Comparison of ENCODE assay signal across 8 cellular contexts in genomic region chr3:155870945-155871745, GRCh38. TPM values are rescaled to one million over a fixed set of nuclear protein-coding genes. Genes with fewer than 3 reads are reported as not detected.
A peak's percentile ranks its signal among the peaks of the same experiment; 100 is the strongest.
DNase-seq lines count a peak whose midpoint lies in the region; ATAC-seq, FAIRE-seq and TF ChIP-seq lines count a peak whose summit lies in the region.

No MANE protein-coding gene starts in this region.

- POLR2A ChIA-PET in Panc1 (lab: Charles Lee) = no interaction called here

- ATAC-seq in GM18520 (IDR thresholded peaks at IDR 0.05; ENCODE audit: unreplicated experiment) = peak; percentile 15
- ATAC-seq in HG03066 (IDR thresholded peaks at IDR 0.05; ENCODE audit: low read depth, unreplicated experiment) = peak; percentile 29
- peak; percentile 54 for ATAC-seq in Panc1
- peak; percentile 51 for ATAC-seq in omental fat pad (ENCODE audit: low FRiP score)

- H3K9me3 ChIP-seq in Panc1 (ENCODE audit: control insufficient read depth, insufficient read depth, low read depth, low read length) = no peaks in the 10 kb centered on the region

- H3K4me1 Mint-ChIP-seq in type B pancreatic cell (ENCODE audit: unreplicated experiment) = peaks cover 20% of the 10 kb centered on the region

- H3K27ac ChIP-seq in Panc1 (ENCODE audit: low read length) = peak overlapping the region; percentile 86

- H3K27me3 ChIP-seq in Panc1 (ENCODE audit: control insufficient read depth, insufficient read depth, low read length) = no peaks in the 10 kb centered on the region

- FAIRE-seq in frontal cortex (lab: Jason Lieb, UNC) = no peak

- no TSS peak for BruUV-seq in Panc1 (replicated peaks; lab: Mats Ljungman, UMichigan)

- intact Hi-C loops in Panc1 (cut with micrococcal nuclease; ENCODE audit: unreplicated experiment) = no loop called here

- H3K36me3 Mint-ChIP-seq in type B pancreatic cell = peaks cover 5% of the 10 kb centered on the region

- in situ Hi-C loops in Panc1 (cut with HindIII; ENCODE audit: low pct_unique_long_range_greater_than_20kb, low sequenced_read_pairs) = no loop called here

- H3K4me3 Mint-ChIP-seq in type B pancreatic cell = peak overlapping the region; percentile 98

- no peak for TF ChIP-seq CTCF in Panc1 (IDR thresholded peaks at IDR 0.05)
- no peak for TF ChIP-seq CTCF in omental fat pad (IDR thresholded peaks at IDR 0.05)
- TF ChIP-seq CTCF in type B pancreatic cell (conservative IDR thresholded peaks at IDR 0.05) = no peak

- H3K9me3 Mint-ChIP-seq in type B pancreatic cell = no peaks in the 10 kb centered on the region

- H3K27me3 Mint-ChIP-seq in type B pancreatic cell = no peaks in the 10 kb centered on the region

- peak overlapping the region; percentile 76 for H3K4me3 ChIP-seq in Panc1 (ENCODE audit: low read depth in 2 of 2, low read length in 2 of 2)

- CTCF ChIA-PET in Panc1 (lab: Charles Lee) = interaction anchor here (1.5 kb wide), 1 partner anchor 65 kb away, joined by 12 read pairs; the partner anchor contains the start of gene C3orf33

- H3K36me3 ChIP-seq in Panc1 (ENCODE audit: control insufficient read depth, insufficient read depth, low read length) = no peaks in the 10 kb centered on the region; the same call in 1 of the 2 replicates

- H3K4me1 ChIP-seq in Panc1 (ENCODE audit: control insufficient read depth, insufficient read depth, low read length) = peaks cover 21% of the 10 kb centered on the region

- DNase-seq in AG08395 (ENCODE audit: low spot score) = peak; percentile 42
- DNase-seq in Panc1 (ENCODE audit: low read depth, low spot score) = no peak
- DNase-seq in activated gamma-delta T cell treated with anti-CD3 and anti-CD28 coated beads, Interleukin-2, amount 50 U/mL, for 16 hours (ENCODE audit: low read depth) = peak; percentile 32
- DNase-seq in frontal cortex (ENCODE audit: low spot score in 2 of 2) = peak; percentile 54 to 67
- peak; percentile 34 for DNase-seq in omental fat pad (ENCODE audit: low spot score)
- peak; percentile 75 for DNase-seq in type B pancreatic cell (ENCODE audit: extremely low spot score, unreplicated experiment)

- H3K27ac Mint-ChIP-seq in type B pancreatic cell = peak overlapping the region; percentile 89

RNA-seq across cellular contexts. Expression of gene GMPS, which starts 0.7 kb away (rescaled TPM):
- total RNA-seq in Panc1 (2021; ENCODE audit: unreplicated experiment) (137 TPM), frontal cortex (44.0 TPM), omental fat pad (10 to 100 TPM; 20.7 to 37.0 (median 25.5) TPM), type B pancreatic cell (ENCODE audit: low replicate concordance) (58.6 and 90.4 TPM in 2 replicates)
- 59.2 TPM for polyA plus RNA-seq in Panc1 (2012; ENCODE audit: insufficient read length)

RNA-seq across cellular contexts. Expression of gene SLC33A1, which starts 16.9 kb away (rescaled TPM):
- total RNA-seq in Panc1 (2021; ENCODE audit: unreplicated experiment) (27.2 TPM), frontal cortex (53.8 TPM), omental fat pad (10 to 100 TPM; 16.1 to 30.4 (median 26.8) TPM), type B pancreatic cell (ENCODE audit: low replicate concordance) (24.4 and 26.0 TPM in 2 replicates)
- 13.7 TPM for polyA plus RNA-seq in Panc1 (2012; ENCODE audit: insufficient read length)
